In genomic region chr3:167691366-167691765, GRCh38 we compare ENCODE assay signal across 9 cellular contexts.
DNase-seq lines count a peak whose midpoint lies in the region; ATAC-seq and TF ChIP-seq lines count a peak whose summit lies in the region.
"Had no signal": no experiment of that assay in that cellular context is flagged by ENCODE, and none has a peak within 500 bp of the region (broad histone marks: within the 10 kb centered on the region; RNA-seq: fewer than 3 reads in every experiment).

No MANE protein-coding gene starts in this region.

- ATAC-seq in HG03025 (IDR thresholded peaks at IDR 0.05; ENCODE audit: low FRiP score, unreplicated experiment): peak; percentile 100

- TF ChIP-seq CTCF in WERI-Rb-1 (IDR thresholded peaks at IDR 0.05; ENCODE audit: low read depth, low read length): no peak

- H3K27ac Mint-ChIP-seq in T-helper 2 cell treated with Interferon-gamma antibody and Interleukin-4, amounts not matched to agents 5 μg/mL and 100 μg/mL, for 36 hours: peak overlapping the region; percentile 56

- H3K36me3 ChIP-seq in WERI-Rb-1: peaks cover 2% of the 10 kb centered on the region; the same call in 1 of the 2 replicates

- no peaks in the 10 kb centered on the region for H3K9me3 ChIP-seq in WERI-Rb-1 (ENCODE audit: severe bottlenecking)
- H3K9me3 ChIP-seq: SK-N-SH had no signal

- no peak overlapping the region for H3K4me3 ChIP-seq in WERI-Rb-1 (ENCODE audit: low read depth, low read length)

- H3K36me3 Mint-ChIP-seq in T-helper 2 cell treated with Interferon-gamma antibody and Interleukin-4, amounts not matched to agents 5 μg/mL and 100 μg/mL, for 36 hours (ENCODE audit: low read depth): peaks cover 42% of the 10 kb centered on the region

- peaks cover 21% of the 10 kb centered on the region for H3K4me1 Mint-ChIP-seq in T-helper 2 cell treated with Interferon-gamma antibody and Interleukin-4, amounts not matched to agents 5 μg/mL and 100 μg/mL, for 36 hours (ENCODE audit: low read depth)

- no peaks in the 10 kb centered on the region for H3K9me3 Mint-ChIP-seq in T-helper 2 cell treated with Interferon-gamma antibody and Interleukin-4, amounts not matched to agents 5 μg/mL and 100 μg/mL, for 36 hours

- no peaks in the 10 kb centered on the region for H3K27me3 Mint-ChIP-seq in T-helper 2 cell treated with Interferon-gamma antibody and Interleukin-4, amounts not matched to agents 5 μg/mL and 100 μg/mL, for 36 hours (ENCODE audit: low read depth)

- no peak overlapping the region for H3K27ac ChIP-seq in WERI-Rb-1

- peak overlapping the region; percentile 28 for H3K4me3 Mint-ChIP-seq in T-helper 2 cell treated with Interferon-gamma antibody and Interleukin-4, amounts not matched to agents 5 μg/mL and 100 μg/mL, for 36 hours

- peak; percentile 19 for DNase-seq in SIG-M5 treated with dmso at 0.1 percent for 504 hours (lab: John Stamatoyannopoulos, UW; ENCODE audit: unreplicated experiment)
- no peak for DNase-seq in SIG-M5 (lab: John Stamatoyannopoulos, UW)
- DNase-seq in T-helper 2 cell treated with Interferon-gamma antibody and Interleukin-4, amounts not matched to agents 5 μg/mL and 100 μg/mL, for 36 hours (ENCODE audit: low spot score): peak; percentile 48
- peak; percentile 56 for DNase-seq in stimulated activated CD4-positive, alpha-beta T cell treated with anti-CD3 and anti-CD28 coated beads, Interleukin-4, amount 100 ng/mL, for 24 hours
- no peak for DNase-seq in WERI-Rb-1
- DNase-seq in dedifferentiated amniotic fluid mesenchymal stem cell (ENCODE audit: extremely low spot score): no peak
- no peak for DNase-seq in putamen (ENCODE audit: low spot score)
- DNase-seq: SK-N-SH had no signal

- no peaks in the 10 kb centered on the region for H3K27me3 ChIP-seq in WERI-Rb-1 (ENCODE audit: insufficient read depth, low read depth, severe bottlenecking)

Comparison
In these comparisons a context has a peak if more than half of its experiments do, and no peak if none do; other contexts are left out.
1. DNase-seq: peak in SIG-M5 treated with dmso at 0.1 percent for 504 hours (single experiment), T-helper 2 cell treated with Interferon-gamma antibody and Interleukin-4, amounts not matched to agents 5 μg/mL and 100 μg/mL, for 36 hours (single experiment) and stimulated activated CD4-positive, alpha-beta T cell treated with anti-CD3 and anti-CD28 coated beads, Interleukin-4, amount 100 ng/mL, for 24 hours (single experiment); none in SIG-M5 (single experiment), WERI-Rb-1 (single experiment), dedifferentiated amniotic fluid mesenchymal stem cell (single experiment) and putamen (single experiment).